8 cellular contexts compared by ENCODE assay signal in the genomic region with DNA sequence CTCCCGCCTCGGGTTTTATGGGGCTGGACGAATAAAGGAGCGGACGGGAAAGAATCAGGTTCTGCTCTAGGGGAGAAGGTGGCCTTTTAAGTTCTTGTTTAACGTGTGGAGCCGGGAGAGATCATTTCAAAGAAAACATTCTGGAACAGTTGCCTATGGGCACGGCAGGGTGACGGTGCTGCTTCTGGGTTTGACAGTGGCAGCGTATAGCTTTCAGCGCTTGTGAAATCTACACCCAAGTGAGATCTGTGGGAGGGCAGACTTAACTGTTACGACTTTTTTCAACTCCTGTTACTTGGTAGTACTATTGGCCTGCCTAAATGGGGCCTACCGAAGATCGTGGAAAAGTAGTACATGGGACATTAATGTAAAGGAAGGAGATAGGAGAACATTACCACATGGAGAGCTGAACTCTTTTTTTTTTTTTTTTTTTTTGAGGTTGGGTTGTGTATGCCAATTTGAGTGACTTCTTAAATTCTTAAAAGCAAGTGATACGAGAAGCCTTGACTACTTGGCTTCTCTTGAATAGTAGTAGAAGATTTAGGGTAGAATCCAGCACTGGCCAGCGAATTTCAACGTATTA. TPM values are rescaled to one million over a fixed set of nuclear protein-coding genes. Genes with fewer than 3 reads are reported as not detected.
DNase-seq lines count a peak whose midpoint lies in the region; ATAC-seq, FAIRE-seq and TF ChIP-seq lines count a peak whose summit lies in the region.

No MANE protein-coding gene starts in this region.

- H3K27ac ChIP-seq in left ventricle myocardium inferior (replicated peaks), result peak overlapping the region; percentile 98

- no peaks in the 10 kb centered on the region for H3K36me3 ChIP-seq in left ventricle myocardium inferior

- no peaks in the 10 kb centered on the region for H3K27me3 Mint-ChIP-seq in nephron progenitor cell (ENCODE audit: low read depth, poor library complexity)

- peak; percentile 52 for DNase-seq in DMS53 treated with DMSO at 0.1 percent for 48 hours (lab: John Stamatoyannopoulos, UW; ENCODE audit: unreplicated experiment)
- peak; percentile 57 for DNase-seq in HTR-8/SVneo (ENCODE audit: insufficient read length, low spot score)
- DNase-seq in RPMI8226, result peak; percentile 70
- peak; percentile 7 for DNase-seq in activated naive CD8-positive, alpha-beta T cell treated with anti-CD3 and anti-CD28 coated beads, Interleukin-2, amount 50 U/mL, for 16 hours (ENCODE audit: low read depth, low spot score)
- peak; percentile 23 for DNase-seq in left ventricle myocardium inferior
- DNase-seq in retinal pigment epithelial cell (ENCODE audit: low read depth), result peak; percentile 53
- DNase-seq in nephron progenitor cell, result no peak

- peaks cover 64% of the 10 kb centered on the region for H3K4me1 ChIP-seq in left ventricle myocardium inferior

- no peaks in the 10 kb centered on the region for H3K36me3 Mint-ChIP-seq in nephron progenitor cell (ENCODE audit: low read depth)

- ATAC-seq in GM21390 (IDR thresholded peaks at IDR 0.05; ENCODE audit: unreplicated experiment), result peak; percentile 47

- TF ChIP-seq CTCF in left ventricle myocardium inferior (IDR thresholded peaks at IDR 0.05; ENCODE audit: borderline replicate concordance) (no peak), retinal pigment epithelial cell (conservative IDR thresholded peaks at IDR 0.05; ENCODE audit: low read depth, low read length) (no peak), nephron progenitor cell (IDR thresholded peaks at IDR 0.05) (no peak)

- intact Hi-C loops in left ventricle myocardium inferior (cut with micrococcal nuclease), result no loop called here

- no peak overlapping the region for H3K27ac Mint-ChIP-seq in nephron progenitor cell

- H3K4me3 Mint-ChIP-seq in nephron progenitor cell, result no peak overlapping the region

- no peaks in the 10 kb centered on the region for H3K4me1 Mint-ChIP-seq in nephron progenitor cell

- H3K27me3 ChIP-seq in left ventricle myocardium inferior (ENCODE audit: low read depth), result no peaks in the 10 kb centered on the region

- FAIRE-seq in HTR-8/SVneo (lab: Jason Lieb, UNC), result peak; percentile 63

- H3K4me3 ChIP-seq in left ventricle myocardium inferior, result peak overlapping the region; percentile 89
- peak overlapping the region; percentile 84 for H3K4me3 ChIP-seq in retinal pigment epithelial cell (ENCODE audit: low read length)

- no peaks in the 10 kb centered on the region for H3K9me3 ChIP-seq in left ventricle myocardium inferior (replicated peaks)

- H3K9me3 Mint-ChIP-seq in nephron progenitor cell, result no peaks in the 10 kb centered on the region

RNA-seq across cellular contexts. Expression of a gene that starts 0.7 kb away (rescaled TPM):
- total RNA-seq in left ventricle myocardium inferior, result 53.7 TPM
